8 cellular contexts compared by ENCODE assay signal in genomic region chr2:63861220-63861822, GRCh38. TPM values are rescaled to one million over a fixed set of nuclear protein-coding genes. Genes with fewer than 3 reads are reported as not detected.
DNase-seq lines count a peak whose midpoint lies in the region; ATAC-seq, FAIRE-seq and TF ChIP-seq lines count a peak whose summit lies in the region.

No MANE protein-coding gene starts in this region.

- ATAC-seq in GM18511 (IDR thresholded peaks at IDR 0.05; ENCODE audit: unreplicated experiment): peak; percentile 64
- peak; percentile 60 for ATAC-seq in HepG2

- no peak overlapping the region for H3K27ac ChIP-seq in HepG2 (ENCODE audit: extremely low read length, insufficient read depth, low read length)

- DNase-seq in AG09319 (ENCODE audit: extremely low read depth, low read depth) (no peak), M059J (ENCODE audit: low read depth) (peak; percentile 22), cerebellar cortex (ENCODE audit: low spot score) (peak; percentile 42), HepG2 (ENCODE audit: low spot score) (peak; percentile 54), NCI-H1930 (lab: John Stamatoyannopoulos, UW) (no peak)
- DNase-seq in stimulated activated CD8-positive, alpha-beta memory T cell treated with anti-CD3 and anti-CD28 coated beads, Interleukin-7, amount 100 ng/mL, for 4 hours (ENCODE audit: low read depth in 2 of 2): peak; percentile 24 to 41

- CTCF ChIA-PET in HepG2 (lab: Yijun Ruan, JAX; ENCODE audit: low intra/inter-chr PET ratio, low total read pairs): interaction anchor here (2.5 to 2.8 kb wide), 2 partner anchors 162 to 169 kb away, joined by 17 to 45 read pairs; no protein-coding TSS in a partner anchor

- WGBS in HepG2 (ENCODE audit: low lambda C conversion rate): 78% methylated on average over 6 of the region's 6 CpGs

- in situ Hi-C loops in HepG2 (cut with HindIII; ENCODE audit: extremely low pct_ligation_motif_present, low pct_unique_long_range_greater_than_20kb): no loop called here

- peak; percentile 23 for FAIRE-seq in HepG2 (lab: Jason Lieb, UNC)

- no peaks in the 10 kb centered on the region for H3K9me3 ChIP-seq in HepG2 (ENCODE audit: low read length)

- POLR2A ChIA-PET in HepG2 (lab: Yijun Ruan, JAX): interaction anchor here (0.7 to 1.9 kb wide), 5 partner anchors 19 to 261 kb away, joined by 3 to 18 read pairs (median 4); partner anchors contain the start of gene UGP2

- H3K9ac ChIP-seq in HepG2 (ENCODE audit: insufficient read depth, low read depth, low read length): no peak overlapping the region

- TF ChIP-seq POLR2A in HepG2 (IDR thresholded peaks at IDR 0.05; ENCODE audit: insufficient read depth in 1 of 2, low read depth in 2 of 2, low read length in 2 of 2): no peak

- peak; percentile 37 for TF ChIP-seq CTCF in AG09319 (IDR thresholded peaks at IDR 0.05; ENCODE audit: low read depth, low read length)
- TF ChIP-seq CTCF in WI38 (IDR thresholded peaks at IDR 0.05; ENCODE audit: low read depth, low read length): peak; percentile 36; the same call in 1 of the 2 replicates
- TF ChIP-seq CTCF in HepG2 (CRISPR knock-in tag; IDR thresholded peaks at IDR 0.05): peak; percentile 55

- intact Hi-C loops in HepG2 (cut with micrococcal nuclease; ENCODE audit: unreplicated experiment): loop anchor here (1.0 to 2.0 kb wide), 4 partner anchors 20 to 169 kb away; partner anchors contain the start of gene UGP2

- no peak overlapping the region for H3K4me3 ChIP-seq in WI38 (ENCODE audit: low read depth, low read length)
- H3K4me3 ChIP-seq in HepG2 (replicated peaks in 1 of 3; ENCODE audit: insufficient read depth in 1 of 3, low read depth in 2 of 3, low read length in 3 of 3): no peak overlapping the region

- H3K36me3 ChIP-seq in HepG2 (replicated peaks in 1 of 2; ENCODE audit: control insufficient read depth in 1 of 2, insufficient read depth in 2 of 2, low read length in 2 of 2): peaks cover 13 to 84% of the 10 kb centered on the region in 2 experiments

- no TSS peak for BruUV-seq in HepG2 (replicated peaks; lab: Mats Ljungman, UMichigan)

- H4K20me1 ChIP-seq in HepG2 (ENCODE audit: insufficient read depth, low read length): peaks cover 8% of the 10 kb centered on the region; the same call in 1 of the 2 replicates

- TF ChIP-seq RAD21 in HepG2 (CRISPR knock-in tag; IDR thresholded peaks at IDR 0.05): peak; percentile 81

- TF ChIP-seq EP300 in HepG2 (IDR thresholded peaks at IDR 0.05; ENCODE audit: low read depth in 2 of 2, low read length in 2 of 2) (no peak), HepG2 (CRISPR knock-in tag; IDR thresholded peaks at IDR 0.05; ENCODE audit: borderline replicate concordance) (no peak)

- peaks cover 6% of the 10 kb centered on the region for H3K79me2 ChIP-seq in HepG2 (ENCODE audit: insufficient read depth, low read length)

- no peaks in the 10 kb centered on the region for H3K27me3 ChIP-seq in HepG2 (ENCODE audit: control insufficient read depth in 1 of 2, insufficient read depth in 2 of 2, low read length in 2 of 2)

- no peak overlapping the region for H3K4me2 ChIP-seq in HepG2 (ENCODE audit: low read depth, low read length)

- no peak overlapping the region for H2AFZ ChIP-seq in HepG2 (ENCODE audit: low read length)

- H3K4me1 ChIP-seq in HepG2 (ENCODE audit: insufficient read depth, low read length): peaks cover 23% of the 10 kb centered on the region

TF ChIP-seq in HepG2, 621 proteins besides CTCF, POLR2A, EP300 and RAD21:
- TF ChIP-seq STAG1 (CRISPR knock-in tag; IDR thresholded peaks at IDR 0.05): peak; percentile 86
- TF ChIP-seq SMC3 (IDR thresholded peaks at IDR 0.05; ENCODE audit: low read length): peak; percentile 78
- no peak for TF ChIP-seq SETDB1 (CRISPR knock-in tag; IDR thresholded peaks at IDR 0.05; ENCODE audit: borderline replicate concordance)
- no peak for TF ChIP-seq ARNTL (CRISPR knock-in tag; IDR thresholded peaks at IDR 0.05)
- TF ChIP-seq FOSL2 (CRISPR knock-in tag; IDR thresholded peaks at IDR 0.05): 0 out of 2 replicates have a peak, but pooled peaks have one; percentile 12
- 0 out of 2 replicates have a peak, but pooled peaks have one; percentile 38 for TF ChIP-seq ZMYM4 (CRISPR knock-in tag; IDR thresholded peaks at IDR 0.05)
- TF ChIP-seq ZNF563 (CRISPR knock-in tag; IDR thresholded peaks at IDR 0.05): no peak
- peak; percentile 93 for TF ChIP-seq ZBTB33 (CRISPR knock-in tag; IDR thresholded peaks at IDR 0.05)
TF ChIP-seq in HepG2: peak in this region for 5.

RNA-seq across cellular contexts. Expression of gene UGP2, which starts 19.6 kb away (rescaled TPM):
- total RNA-seq in M059J (2014; rRNA removed; shearing (Covaris generic)): 98.4 and 125 TPM in 2 replicates
- total RNA-seq in HepG2 (2016; rRNA removed; fragmentation: Illumina TruSeq; extraction: Trizol): 134 and 210 TPM in 2 replicates
- total RNA-seq in HepG2 (2016; cell fraction: cytosol; rRNA removed; fragmentation: Illumina TruSeq; extraction: Trizol; ENCODE audit: low read depth): 83.7 and 93.6 TPM in 2 replicates
- 123 and 218 TPM in 2 replicates for total RNA-seq in HepG2 (2016; cell fraction: insoluble cytoplasmic fraction; rRNA removed; fragmentation: Illumina TruSeq; extraction: Trizol)
- total RNA-seq in HepG2 (2016; cell fraction: membrane; rRNA removed; fragmentation: Illumina TruSeq; extraction: Trizol): 85.1 and 86.4 TPM in 2 replicates
- 79.9 and 81.8 TPM in 2 replicates for total RNA-seq in HepG2 (2016; cell fraction: nucleus; rRNA removed; fragmentation: Illumina TruSeq; extraction: Trizol)
- 80.1 and 96.0 TPM in 2 replicates for polyA plus RNA-seq in HepG2 (2011; rRNA removed)
- 34.2 and 64.5 TPM in 2 replicates for polyA plus RNA-seq in HepG2 (2011; cell fraction: cytosol; rRNA removed)
- 28.2 and 36.8 TPM in 2 replicates for polyA plus RNA-seq in HepG2 (2011; cell fraction: nucleus; rRNA removed)
- polyA plus RNA-seq in HepG2 (2012): 164 and 194 TPM in 2 replicates
- polyA plus RNA-seq in HepG2 (2016; cell fraction: cytosol; fragmentation: Illumina TruSeq; extraction: Trizol; ENCODE audit: low read depth): 27.9 and 31.2 TPM in 2 replicates
- polyA plus RNA-seq in HepG2 (2016; cell fraction: insoluble cytoplasmic fraction; fragmentation: Illumina TruSeq; extraction: Trizol; ENCODE audit: low read depth): 183 and 197 TPM in 2 replicates
- 56.9 and 57.3 TPM in 2 replicates for polyA plus RNA-seq in HepG2 (2016; cell fraction: membrane; fragmentation: Illumina TruSeq; extraction: Trizol; ENCODE audit: low read depth)
- 78.5 and 87.8 TPM in 2 replicates for polyA plus RNA-seq in HepG2 (2016; cell fraction: nucleus; fragmentation: Illumina TruSeq; extraction: Trizol; ENCODE audit: insufficient read depth, low read depth)
- polyA minus RNA-seq in HepG2 (2011; rRNA and poly(A)+ RNA removed; ENCODE audit: low replicate concordance): 11.5 and 14.4 TPM in 2 replicates
- polyA minus RNA-seq in HepG2 (2011; cell fraction: cytosol; rRNA and poly(A)+ RNA removed): 103 and 130 TPM in 2 replicates
- polyA minus RNA-seq in HepG2 (2011; cell fraction: nucleus; rRNA and poly(A)+ RNA removed): 119 and 170 TPM in 2 replicates

Comparison
In these comparisons a context has a peak if more than half of its experiments do, and no peak if none do; other contexts are left out.
1. DNase-seq: peak in M059J (single experiment), cerebellar cortex (single experiment), HepG2 (single experiment) and stimulated activated CD8-positive, alpha-beta memory T cell treated with anti-CD3 and anti-CD28 coated beads, Interleukin-7, amount 100 ng/mL, for 4 hours (2 of 2); none in AG09319 (single experiment) and NCI-H1930 (0 of 2).
2. Peak in every context shown above with its lines, with median percentiles within 50 percentile points of each other: CTCF ChIP-seq.